Comparison of ENCODE assay signal across 26 cellular contexts in the genomic region with DNA sequence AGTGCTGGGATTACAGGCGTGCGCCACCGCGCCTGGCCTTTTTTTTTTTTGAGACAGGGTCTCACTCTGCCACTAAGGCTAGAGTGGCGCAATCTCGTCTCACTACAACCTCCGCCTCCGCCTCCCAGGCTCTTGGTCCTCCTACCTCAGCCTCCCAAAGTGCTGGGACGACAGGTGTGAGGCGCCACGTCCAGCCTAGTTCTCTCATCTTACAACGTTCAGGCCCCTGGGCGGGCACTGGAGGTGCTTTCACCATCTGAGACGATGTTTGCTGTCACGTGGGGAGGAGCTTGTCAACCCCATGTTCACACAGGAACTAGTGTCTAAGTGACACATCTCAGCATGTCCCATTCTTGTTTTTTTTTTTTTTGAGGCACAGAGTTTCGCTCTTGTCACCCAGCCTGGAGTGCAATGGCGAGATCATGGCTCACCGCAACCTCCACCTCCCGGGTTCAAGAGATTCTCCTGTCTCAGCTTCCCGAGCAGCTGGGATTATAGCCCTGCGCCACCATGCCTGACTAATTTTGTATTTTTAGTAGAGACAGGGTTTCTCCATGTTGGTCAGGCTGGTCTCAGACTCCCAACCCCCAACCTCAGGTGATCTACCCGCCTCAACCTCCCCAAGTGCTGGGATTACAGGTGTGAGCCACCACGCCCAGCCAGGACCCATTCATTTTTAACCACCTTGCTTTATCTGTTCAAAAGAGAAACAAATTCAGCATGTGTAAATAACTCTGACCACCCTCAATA. TPM values are rescaled to one million over a fixed set of nuclear protein-coding genes. Genes with fewer than 3 reads are reported as not detected.
A peak's percentile ranks its signal among the peaks of the same experiment; 100 is the strongest.
DNase-seq lines count a peak whose midpoint lies in the region; ATAC-seq and TF ChIP-seq lines count a peak whose summit lies in the region.
"Had no signal": no experiment of that assay in that cellular context is flagged by ENCODE, and none has a peak within 500 bp of the region (broad histone marks: within the 10 kb centered on the region; RNA-seq: fewer than 3 reads in every experiment).

No MANE protein-coding gene starts in this region.

- no peak overlapping the region for H3K27ac Mint-ChIP-seq in naive thymus-derived CD4-positive, alpha-beta T cell
- H3K27ac Mint-ChIP-seq in type B pancreatic cell (peak overlapping the region; percentile 65), GM23338 (no peak overlapping the region)
- H3K27ac Mint-ChIP-seq in activated naive CD8-positive, alpha-beta T cell treated with anti-CD3 and anti-CD28 coated beads, Interleukin-2, amount 50 U/mL, for 24 hours, result no peak overlapping the region
- H3K27ac Mint-ChIP-seq: activated naive CD4-positive, alpha-beta T cell treated with anti-CD3 and anti-CD28 coated beads, Interleukin-2, amount 50 U/mL, for 24 hours had no signal

- no peaks in the 10 kb centered on the region for H3K36me3 ChIP-seq in cardiac muscle cell
- H3K36me3 ChIP-seq in heart right ventricle, result no peaks in the 10 kb centered on the region
- no peaks in the 10 kb centered on the region for H3K36me3 ChIP-seq in SJCRH30
- no peaks in the 10 kb centered on the region for H3K36me3 ChIP-seq in naive thymus-derived CD4-positive, alpha-beta T cell (ENCODE audit: control insufficient read depth in 2 of 3, insufficient read depth in 3 of 3, low read length in 3 of 3)
- H3K36me3 ChIP-seq in GM23338 (ENCODE audit: insufficient read depth), result no peaks in the 10 kb centered on the region
- H3K36me3 ChIP-seq: BE2C, esophagus squamous epithelium, HAP-1, MG63 had no signal

- WGBS in heart right ventricle, 2 donors, result 94 to 95% methylated on average over 23 of the region's 23 CpGs

- H3K9me3 ChIP-seq in cardiac muscle cell (ENCODE audit: low read depth), result no peaks in the 10 kb centered on the region
- no peaks in the 10 kb centered on the region for H3K9me3 ChIP-seq in heart right ventricle
- no peaks in the 10 kb centered on the region; the same call in 1 of the 2 replicates for H3K9me3 ChIP-seq in SJCRH30 (replicated peaks)
- H3K9me3 ChIP-seq in naive thymus-derived CD4-positive, alpha-beta T cell (ENCODE audit: control insufficient read depth in 2 of 3, low read length in 3 of 3), result no peaks in the 10 kb centered on the region
- H3K9me3 ChIP-seq: esophagus squamous epithelium, MG63 had no signal

- ATAC-seq in heart right ventricle (no peak), GM23338 (no peak)
- peak; percentile 45 for ATAC-seq in naive thymus-derived CD4-positive, alpha-beta T cell
- ATAC-seq in activated naive CD8-positive, alpha-beta T cell treated with anti-CD3 and anti-CD28 coated beads, Interleukin-2, amount 50 U/mL, for 24 hours, result no peak
- ATAC-seq: left cardiac atrium had no signal

- no peak overlapping the region for H3K4me2 ChIP-seq in GM23338
- H3K4me2 ChIP-seq: smooth muscle cell had no signal

- no peaks in the 10 kb centered on the region for H3K36me3 Mint-ChIP-seq in naive thymus-derived CD4-positive, alpha-beta T cell
- no peaks in the 10 kb centered on the region for H3K36me3 Mint-ChIP-seq in type B pancreatic cell
- H3K36me3 Mint-ChIP-seq in GM23338 (ENCODE audit: low read depth), result peaks cover 28% of the 10 kb centered on the region
- H3K36me3 Mint-ChIP-seq in activated naive CD8-positive, alpha-beta T cell treated with anti-CD3 and anti-CD28 coated beads, Interleukin-2, amount 50 U/mL, for 24 hours (ENCODE audit: low read depth), result no peaks in the 10 kb centered on the region
- H3K36me3 Mint-ChIP-seq: activated naive CD4-positive, alpha-beta T cell treated with anti-CD3 and anti-CD28 coated beads, Interleukin-2, amount 50 U/mL, for 24 hours had no signal

- H3K9me2 ChIP-seq in GM23338 (ENCODE audit: insufficient read depth), result no peaks in the 10 kb centered on the region

- peaks cover 5% of the 10 kb centered on the region for H3K4me1 ChIP-seq in cardiac muscle cell (ENCODE audit: low read depth)
- peaks cover 0 to 22% (median 8%) of the 10 kb centered on the region in 9 donors for H3K4me1 ChIP-seq in heart right ventricle
- peaks cover 18% of the 10 kb centered on the region for H3K4me1 ChIP-seq in SJCRH30
- peaks cover 3 to 4% of the 10 kb centered on the region in 2 donors for H3K4me1 ChIP-seq in naive thymus-derived CD4-positive, alpha-beta T cell (ENCODE audit: control insufficient read depth in 2 of 2, insufficient read depth in 2 of 2, low read length in 2 of 2)
- peaks cover 15% of the 10 kb centered on the region for H3K4me1 ChIP-seq in GM23338 (ENCODE audit: insufficient read depth)

- H3K27me3 Mint-ChIP-seq in naive thymus-derived CD4-positive, alpha-beta T cell, result peaks cover 0 to 9% (median 0%) of the 10 kb centered on the region in 5 donors
- H3K27me3 Mint-ChIP-seq in type B pancreatic cell (no peaks in the 10 kb centered on the region), GM23338 (ENCODE audit: insufficient read depth, low read depth, poor library complexity) (peaks cover 25% of the 10 kb centered on the region)
- H3K27me3 Mint-ChIP-seq in activated naive CD8-positive, alpha-beta T cell treated with anti-CD3 and anti-CD28 coated beads, Interleukin-2, amount 50 U/mL, for 24 hours, result no peaks in the 10 kb centered on the region
- H3K27me3 Mint-ChIP-seq: activated naive CD4-positive, alpha-beta T cell treated with anti-CD3 and anti-CD28 coated beads, Interleukin-2, amount 50 U/mL, for 24 hours had no signal

- intact Hi-C loops in heart right ventricle (cut with DNase I), result no loop called here
- intact Hi-C loops in naive thymus-derived CD4-positive, alpha-beta T cell (cut with micrococcal nuclease), result no loop called here

- H3K9me3 Mint-ChIP-seq in naive thymus-derived CD4-positive, alpha-beta T cell, result peaks cover 0 to 2% (median 0%) of the 10 kb centered on the region in 11 donors
- H3K9me3 Mint-ChIP-seq in type B pancreatic cell (no peaks in the 10 kb centered on the region), GM23338 (peaks cover 17% of the 10 kb centered on the region; the same call in 2 of the 3 replicates)
- no peaks in the 10 kb centered on the region for H3K9me3 Mint-ChIP-seq in activated naive CD8-positive, alpha-beta T cell treated with anti-CD3 and anti-CD28 coated beads, Interleukin-2, amount 50 U/mL, for 24 hours
- H3K9me3 Mint-ChIP-seq: activated naive CD4-positive, alpha-beta T cell treated with anti-CD3 and anti-CD28 coated beads, Interleukin-2, amount 50 U/mL, for 24 hours had no signal

- H3K4me1 Mint-ChIP-seq in naive thymus-derived CD4-positive, alpha-beta T cell, result peaks cover 10 to 33% (median 18%) of the 10 kb centered on the region in 7 donors
- H3K4me1 Mint-ChIP-seq in type B pancreatic cell (ENCODE audit: unreplicated experiment), result peaks cover 26% of the 10 kb centered on the region
- peaks cover 25% of the 10 kb centered on the region; the same call in 2 of the 3 replicates for H3K4me1 Mint-ChIP-seq in GM23338
- H3K4me1 Mint-ChIP-seq in activated naive CD8-positive, alpha-beta T cell treated with anti-CD3 and anti-CD28 coated beads, Interleukin-2, amount 50 U/mL, for 24 hours, result peaks cover 23% of the 10 kb centered on the region

- no peaks in the 10 kb centered on the region; the same call in 1 of the 2 replicates for H3K79me2 ChIP-seq in GM23338 (replicated peaks; ENCODE audit: insufficient read depth)

- TF ChIP-seq CTCF in cardiac muscle cell (IDR thresholded peaks at IDR 0.05; ENCODE audit: low read depth, low read length) (no peak), heart right ventricle (IDR thresholded peaks at IDR 0.05) (no peak), type B pancreatic cell (conservative IDR thresholded peaks at IDR 0.05) (no peak), GM23338 (conservative IDR thresholded peaks at IDR 0.05; ENCODE audit: low read depth in 2 of 2) (no peak)

- peaks cover 12% of the 10 kb centered on the region for H3F3A ChIP-seq in GM23338 (replicated peaks; ENCODE audit: low read depth)

- DNase-seq in cardiac muscle cell (ENCODE audit: low read depth in 1 of 2, low spot score in 1 of 2) (no peak), heart right ventricle (no peak), SJCRH30 (no peak), type B pancreatic cell (ENCODE audit: extremely low spot score, unreplicated experiment) (no peak), GM23338 (ENCODE audit: low spot score) (no peak)
- no peak for DNase-seq in naive thymus-derived CD4-positive, alpha-beta T cell
- no peak for DNase-seq in activated naive CD8-positive, alpha-beta T cell treated with anti-CD3 and anti-CD28 coated beads, Interleukin-2, amount 50 U/mL, for 24 hours
- DNase-seq in activated CD4-positive, alpha-beta T cell treated with anti-CD3 and anti-CD28 coated beads, Interleukin-2, amount 50 U/mL, for 4 hours, result no peak
- DNase-seq: ACHN; activated CD4-positive, alpha-beta T cell treated with anti-CD3 and anti-CD28 coated beads for 4 hours; anterior cingulate cortex; BE2C; DND-41; esophagus squamous epithelium; left cardiac atrium; MG63; NCI-H2029; occipital lobe; RPMI8226; stimulated activated CD4-positive, alpha-beta T cell treated with anti-CD3 and anti-CD28 coated beads, Interleukin-1b, Interleukin-23, amount 100 ng/mL, for 48 hours had no signal

- POLR2A ChIA-PET in naive thymus-derived CD4-positive, alpha-beta T cell (lab: Charles Lee), result interaction anchor here (1.0 kb wide), 1 partner anchor 23 kb away, joined by 3 read pairs; no protein-coding TSS in a partner anchor

- no peak overlapping the region for H2AFZ ChIP-seq in GM23338

- no peak overlapping the region for H3K4me3 Mint-ChIP-seq in naive thymus-derived CD4-positive, alpha-beta T cell
- H3K4me3 Mint-ChIP-seq in type B pancreatic cell (peak overlapping the region; percentile 65), GM23338 (no peak overlapping the region)
- no peak overlapping the region for H3K4me3 Mint-ChIP-seq in activated naive CD8-positive, alpha-beta T cell treated with anti-CD3 and anti-CD28 coated beads, Interleukin-2, amount 50 U/mL, for 24 hours
- H3K4me3 Mint-ChIP-seq: activated naive CD4-positive, alpha-beta T cell treated with anti-CD3 and anti-CD28 coated beads, Interleukin-2, amount 50 U/mL, for 24 hours had no signal

- CTCF ChIA-PET in naive thymus-derived CD4-positive, alpha-beta T cell (lab: Charles Lee), result interaction anchor here (0.7 kb wide), 1 partner anchor 17 kb away, joined by 7 read pairs; no protein-coding TSS in a partner anchor

- no peaks in the 10 kb centered on the region for H4K20me1 ChIP-seq in GM23338 (replicated peaks; ENCODE audit: insufficient read depth)

- no peak overlapping the region for H3K4me3 ChIP-seq in cardiac muscle cell
- no peak overlapping the region for H3K4me3 ChIP-seq in heart right ventricle
- H3K4me3 ChIP-seq in SJCRH30, result no peak overlapping the region; the same call in 1 of the 2 replicates
- no peak overlapping the region for H3K4me3 ChIP-seq in naive thymus-derived CD4-positive, alpha-beta T cell (ENCODE audit: low read length)
- H3K4me3 ChIP-seq in GM23338, result no peak overlapping the region
- H3K4me3 ChIP-seq: coronary artery, esophagus squamous epithelium, HAP-1, K562, MG63, SK-N-MC, smooth muscle cell had no signal

- peak overlapping the region; percentile 33 for H3K27ac ChIP-seq in cardiac muscle cell
- no peak overlapping the region for H3K27ac ChIP-seq in heart right ventricle
- H3K27ac ChIP-seq in SJCRH30, result peak overlapping the region; percentile 52
- no peak overlapping the region for H3K27ac ChIP-seq in naive thymus-derived CD4-positive, alpha-beta T cell (ENCODE audit: low read depth, low read length)
- no peak overlapping the region for H3K27ac ChIP-seq in GM23338 (ENCODE audit: low read depth)
- H3K27ac ChIP-seq: coronary artery, esophagus squamous epithelium, SK-N-MC had no signal

- H3K27me3 ChIP-seq in cardiac muscle cell (no peaks in the 10 kb centered on the region), heart right ventricle (no peaks in the 10 kb centered on the region), SJCRH30 (no peaks in the 10 kb centered on the region), GM23338 (ENCODE audit: insufficient read depth) (no peaks in the 10 kb centered on the region)
- no peaks in the 10 kb centered on the region for H3K27me3 ChIP-seq in naive thymus-derived CD4-positive, alpha-beta T cell (ENCODE audit: control insufficient read depth in 2 of 2, insufficient read depth in 2 of 2, low read length in 2 of 2)
- H3K27me3 ChIP-seq: BE2C, esophagus squamous epithelium, MG63 had no signal

RNA-seq across cellular contexts. Expression of a gene that starts 5.2 kb away (rescaled TPM):
- 20.7 and 26.2 TPM in 2 replicates for total RNA-seq in cardiac muscle cell
- 17.6 and 20.1 TPM in 2 replicates for polyA plus RNA-seq in cardiac muscle cell
- 100 to 1,000 TPM in 1 of 10 donors, 1 to 10 TPM in 9; 1.0 to 101 (median 2.0) TPM for total RNA-seq in heart right ventricle
- 1 to 10 TPM; 2.8 to 4.0 TPM for polyA plus RNA-seq in heart right ventricle
- total RNA-seq in SJCRH30 (2014; rRNA removed; shearing (Covaris generic)), result 46.1 and 60.2 TPM in 2 replicates
- 100 to 1,000 TPM in 1 of 5 experiments, 10 to 100 TPM in 1, 1 to 10 TPM in 3; 3.5 to 111 (median 7.9) TPM for total RNA-seq in naive thymus-derived CD4-positive, alpha-beta T cell
- 1 to 10 TPM in 1 of 2 donors, under 1 TPM in 1; 0.59 to 3.4 TPM for polyA plus RNA-seq in naive thymus-derived CD4-positive, alpha-beta T cell
- total RNA-seq in type B pancreatic cell (ENCODE audit: low replicate concordance), result 21.9 and 73.3 TPM in 2 replicates
- 75.9 and 89.9 TPM in 2 replicates for total RNA-seq in GM23338 (2014; rRNA removed; shearing (Covaris generic))
- polyA plus RNA-seq in GM23338 (2016; fragmentation: Nextera tagmentation; extraction: Ambion mirVana), result 36.4 and 42.3 TPM in 2 replicates

RNA-seq across cellular contexts. Expression of a gene that starts 6.7 kb away (rescaled TPM):
- total RNA-seq in cardiac muscle cell (4.1 and 7.8 TPM in 2 replicates), heart right ventricle (1 to 10 TPM in 6 of 10 donors, under 1 TPM in 4; 0.46 to 1.9 (median 1.2) TPM), type B pancreatic cell (ENCODE audit: low replicate concordance) (17.1 and 18.6 TPM in 2 replicates)
- polyA plus RNA-seq in cardiac muscle cell (3.8 and 5.1 TPM in 2 replicates), heart right ventricle (1 to 10 TPM in 1 of 2 donors, under 1 TPM in 1; 0.52 to 1.5 TPM), GM23338 (2016; fragmentation: Nextera tagmentation; extraction: Ambion mirVana) (5.0 and 6.5 TPM in 2 replicates)
- total RNA-seq in SJCRH30 (2014; rRNA removed; shearing (Covaris generic)), result 1.5 and 2.7 TPM in 2 replicates
- 1 to 10 TPM; 1.2 to 3.5 (median 3.0) TPM for total RNA-seq in naive thymus-derived CD4-positive, alpha-beta T cell
- polyA plus RNA-seq in naive thymus-derived CD4-positive, alpha-beta T cell, result under 1 TPM; 0.32 to 0.35 TPM
- 10.1 and 15.2 TPM in 2 replicates for total RNA-seq in GM23338 (2014; rRNA removed; shearing (Covaris generic))

RNA-seq across cellular contexts. Expression of a gene that starts 51.8 kb away (rescaled TPM):
- total RNA-seq in cardiac muscle cell, result 206 and 300 TPM in 2 replicates
- 229 and 239 TPM in 2 replicates for polyA plus RNA-seq in cardiac muscle cell
- 100 to 1,000 TPM in 3 of 10 donors, 10 to 100 TPM in 7; 77.5 to 112 (median 94.8) TPM for total RNA-seq in heart right ventricle
- polyA plus RNA-seq in heart right ventricle, result 100 to 1,000 TPM in 1 of 2 donors, 10 to 100 TPM in 1; 88.3 to 101 TPM
- 60.0 and 65.9 TPM in 2 replicates for total RNA-seq in SJCRH30 (2014; rRNA removed; shearing (Covaris generic))
- total RNA-seq in naive thymus-derived CD4-positive, alpha-beta T cell, result 100 to 1,000 TPM; 200 to 392 (median 262) TPM
- polyA plus RNA-seq in naive thymus-derived CD4-positive, alpha-beta T cell, result 100 to 1,000 TPM in 1 of 2 donors, 10 to 100 TPM in 1; 68.1 to 122 TPM
- total RNA-seq in type B pancreatic cell (ENCODE audit: low replicate concordance), result 170 and 184 TPM in 2 replicates
- total RNA-seq in GM23338 (2014; rRNA removed; shearing (Covaris generic)), result 95.4 and 96.4 TPM in 2 replicates
- polyA plus RNA-seq in GM23338 (2016; fragmentation: Nextera tagmentation; extraction: Ambion mirVana), result 143 and 149 TPM in 2 replicates

Comparison
In these comparisons a context has a peak if more than half of its experiments do, and no peak if none do; other contexts are left out.
1. H3K27ac ChIP-seq: peak in cardiac muscle cell (single experiment) and SJCRH30 (single experiment); none in heart right ventricle (0 of 10), naive thymus-derived CD4-positive, alpha-beta T cell (single experiment) and GM23338 (single experiment).